ENCODE assay signal across 37 cellular contexts in the genomic region with DNA sequence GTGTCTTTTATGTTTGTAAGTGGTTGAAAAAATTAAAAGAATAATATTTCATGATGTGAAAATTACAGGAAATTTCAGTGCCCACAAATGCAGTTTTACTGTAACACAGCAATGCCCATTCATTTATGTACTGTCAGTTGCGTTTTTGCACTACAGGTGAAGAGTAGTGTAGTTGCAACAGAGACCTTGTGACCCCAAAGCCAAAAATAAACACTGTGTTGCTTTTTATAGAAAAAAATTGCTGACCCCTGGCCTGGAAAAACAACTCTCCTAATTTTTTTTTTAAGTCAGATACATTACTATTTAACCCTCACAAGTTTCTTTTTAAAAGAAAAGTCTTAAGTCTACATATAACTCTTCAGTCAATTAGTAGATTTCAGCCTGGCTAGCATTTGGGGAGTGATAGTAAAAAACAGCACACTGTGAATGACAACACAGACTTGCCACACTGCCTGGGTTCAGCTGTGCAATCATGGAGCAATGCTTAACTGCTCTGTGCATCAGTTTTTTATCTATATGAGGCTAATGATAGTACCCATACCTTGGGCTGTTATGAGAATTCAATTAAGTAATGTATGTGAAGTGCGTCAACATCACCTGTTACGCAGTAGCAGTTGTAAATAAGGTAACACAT. TPM values are rescaled to one million over a fixed set of nuclear protein-coding genes. Genes with fewer than 3 reads are reported as not detected.
"Had no signal": no experiment of that assay in that cellular context is flagged by ENCODE, and none has a peak within 500 bp of the region (broad histone marks: within the 10 kb centered on the region; RNA-seq: fewer than 3 reads in every experiment).

No MANE protein-coding gene starts in this region.

- DNase-seq: activated CD4-positive, alpha-beta memory T cell treated with anti-CD3 and anti-CD28 coated beads, Interleukin-2, amount 10 ng/mL, durations not matched to agents 7 days and 5 days; activated CD4-positive, alpha-beta T cell treated with anti-CD3 and anti-CD28 coated beads for 1 hour; activated CD4-positive, alpha-beta T cell treated with anti-CD3 and anti-CD28 coated beads for 48 hours; activated CD4-positive, CD25-positive, alpha-beta regulatory T cell; activated CD8-positive, alpha-beta memory T cell treated with anti-CD3 and anti-CD28 coated beads for 24 hours; activated CD8-positive, alpha-beta memory T cell treated with anti-CD3 and anti-CD28 coated beads, Interleukin-2, amount 10 ng/mL, durations not matched to agents 7 days and 5 days; activated CD8-positive, alpha-beta memory T cell treated with anti-CD3 and anti-CD28 coated beads, Interleukin-2, amount 50 U/mL, for 48 hours; activated effector memory CD4-positive, alpha-beta T cell treated with Interleukin-2 at 50 U/mL for 16 hours; activated naive CD4-positive, alpha-beta T cell treated with anti-CD3 and anti-CD28 coated beads, Interleukin-2, amount 10 ng/mL, durations not matched to agents 7 days and 5 days; activated naive CD8-positive, alpha-beta T cell treated with anti-CD3 and anti-CD28 coated beads for 36 hours; activated T-cell treated with anti-CD3 and anti-CD28 coated beads, Interleukin-2, amount 50 U/mL, for 48 hours; amniotic stem cell; aorta; brain microvascular endothelial cell; colonic mucosa; Kasumi-1; MG63; NCI-H1092; NCI-H1436 treated with DMSO at 0.1 percent for 48 hours; NCI-H1694 treated with DMSO at 0.1 percent for 48 hours; NCI-H2029; NCI-H2171 treated with DMSO at 0.1 percent for 48 hours; NCI-H2227 treated with DMSO at 0.1 percent for 48 hours; NCI-H446; NCI-H510A treated with DMSO at 0.1 percent for 48 hours; NCI-H526 treated with DMSO at 0.1 percent for 48 hours; NCI-H82; NK-92 treated with Interleukin-12 subunit alpha and Interleukin-12 subunit beta, amount 100 ng/mL, for 24 hours; OCI-M1; SHP77; SJCRH30; T1000; WERI-Rb-1 had no signal

- H3K36me3 Mint-ChIP-seq: activated CD8-positive, alpha-beta memory T cell treated with anti-CD3 and anti-CD28 coated beads, Interleukin-2, amount 10 ng/mL, durations not matched to agents 7 days and 5 days; activated naive CD4-positive, alpha-beta T cell treated with anti-CD3 and anti-CD28 coated beads, Interleukin-2, amount 10 ng/mL, durations not matched to agents 7 days and 5 days; activated naive CD8-positive, alpha-beta T cell treated with anti-CD3 and anti-CD28 coated beads for 36 hours had no signal

- H3K27ac Mint-ChIP-seq: activated CD4-positive, alpha-beta memory T cell treated with anti-CD3 and anti-CD28 coated beads, Interleukin-2, amount 10 ng/mL, durations not matched to agents 7 days and 5 days; activated CD8-positive, alpha-beta memory T cell treated with anti-CD3 and anti-CD28 coated beads, Interleukin-2, amount 10 ng/mL, durations not matched to agents 7 days and 5 days; activated naive CD4-positive, alpha-beta T cell treated with anti-CD3 and anti-CD28 coated beads, Interleukin-2, amount 10 ng/mL, durations not matched to agents 7 days and 5 days; activated naive CD8-positive, alpha-beta T cell treated with anti-CD3 and anti-CD28 coated beads for 36 hours had no signal

- ATAC-seq: activated CD8-positive, alpha-beta memory T cell treated with anti-CD3 and anti-CD28 coated beads, Interleukin-2, amount 10 ng/mL, durations not matched to agents 7 days and 5 days had no signal

- H3K9me3 Mint-ChIP-seq: activated CD4-positive, alpha-beta memory T cell treated with anti-CD3 and anti-CD28 coated beads, Interleukin-2, amount 10 ng/mL, durations not matched to agents 7 days and 5 days; activated naive CD4-positive, alpha-beta T cell treated with anti-CD3 and anti-CD28 coated beads, Interleukin-2, amount 10 ng/mL, durations not matched to agents 7 days and 5 days; activated naive CD8-positive, alpha-beta T cell treated with anti-CD3 and anti-CD28 coated beads for 36 hours; central memory CD8-positive, alpha-beta T cell had no signal

RNA-seq across cellular contexts. Expression of gene KLHL14, which starts 8.1 kb away (rescaled TPM):
- total RNA-seq: activated CD4-positive, alpha-beta memory T cell treated with anti-CD3 and anti-CD28 coated beads, Interleukin-2, amount 10 ng/mL, durations not matched to agents 7 days and 5 days; activated CD8-positive, alpha-beta memory T cell treated with anti-CD3 and anti-CD28 coated beads, Interleukin-2, amount 10 ng/mL, durations not matched to agents 7 days and 5 days; chondrocyte; SJCRH30; T-helper 1 cell treated with Interleukin-12 subunit alpha and Interleukin-12 subunit beta and Interleukin-4 antibody, amounts not matched to agents 30 ng/mL and 1 ng/mL, for 36 hours; T-helper 2 cell treated with Interferon-gamma antibody and Interleukin-4, amounts not matched to agents 100 ng/mL and 5 ng/mL, for 36 hours had no signal
